15 cellular contexts compared by ENCODE assay signal in genomic region chr22:49953027-49953679, GRCh38. TPM values are rescaled to one million over a fixed set of nuclear protein-coding genes. Genes with fewer than 3 reads are reported as not detected.
DNase-seq lines count a peak whose midpoint lies in the region; ATAC-seq, FAIRE-seq and TF ChIP-seq lines count a peak whose summit lies in the region.
"Had no signal": no experiment of that assay in that cellular context is flagged by ENCODE, and none has a peak within 500 bp of the region (broad histone marks: within the 10 kb centered on the region; RNA-seq: fewer than 3 reads in every experiment).

No MANE protein-coding gene starts in this region.

- no peaks in the 10 kb centered on the region for H3K9me3 Mint-ChIP-seq in MCF 10A (ENCODE audit: unreplicated experiment)
- H3K9me3 Mint-ChIP-seq: naive B cell had no signal

- no peaks in the 10 kb centered on the region for H3K79me1 ChIP-seq in H1 (ENCODE audit: low read depth, low read length)

- no peak for TF ChIP-seq POLR2A in breast epithelium (IDR thresholded peaks at IDR 0.05)
- no peak for TF ChIP-seq POLR2A in H1 (IDR thresholded peaks at IDR 0.05; ENCODE audit: control extremely low read depth in 1 of 2, low read depth in 2 of 2, low read length in 2 of 2)

- no peak overlapping the region for H3K23ac ChIP-seq in H1 (ENCODE audit: insufficient read length)

- H3K4me1 ChIP-seq in breast epithelium (peaks cover 20 to 51% of the 10 kb centered on the region in 2 donors), H1 (replicated peaks in 1 of 4; ENCODE audit: control insufficient read depth in 3 of 4, insufficient read depth in 4 of 4, low read length in 3 of 4) (peaks cover 0 to 22% (median 7%) of the 10 kb centered on the region in 4 experiments; a peak in 5 of 7 replicates), mucosa of stomach (ENCODE audit: control insufficient read depth, insufficient read depth, low read length) (peaks cover 84% of the 10 kb centered on the region)

- no peak overlapping the region for H2BK120ac ChIP-seq in H1 (replicated peaks; ENCODE audit: low read depth, low read length)

- H4K20me1 ChIP-seq in H1 (replicated peaks in 1 of 2; ENCODE audit: control insufficient read depth in 1 of 2, insufficient read depth in 2 of 2, low read length in 2 of 2) = peaks cover 0 to 2% of the 10 kb centered on the region in 2 experiments

- POLR2A ChIA-PET in MCF 10A (lab: Yijun Ruan, JAX) (interaction anchor here (0.9 to 6.2 kb wide), 3 partner anchors 8 to 17 kb away, joined by 5 to 73 read pairs (median 46); partner anchors contain the start of gene PIM3), H1 (lab: Charles Lee; ENCODE audit: partially characterized antibody) (interaction anchor here (1.3 to 1.9 kb wide), 4 partner anchors 9 to 14 kb away, joined by 3 to 10 read pairs (median 4); no protein-coding TSS in a partner anchor)

- H3K4me3 ChIP-seq in breast epithelium (no peak overlapping the region), H1 (ENCODE audit: extremely low read depth in 1 of 4, insufficient read depth in 2 of 4, low read depth in 3 of 4, low read length in 4 of 4) (no peak overlapping the region), mucosa of stomach (ENCODE audit: low read length) (no peak overlapping the region)
- H3K4me3 ChIP-seq: coronary artery, GM23248, tibial artery had no signal

- ATAC-seq in GM19035 (IDR thresholded peaks at IDR 0.05; ENCODE audit: unreplicated experiment) = no peak
- ATAC-seq in GM19455 (IDR thresholded peaks at IDR 0.05; ENCODE audit: unreplicated experiment) = no peak

- no peak overlapping the region for H2BK20ac ChIP-seq in H1 (ENCODE audit: low read length)

- H2BK15ac ChIP-seq in H1 (ENCODE audit: low read length) = no peak overlapping the region

- intact Hi-C loops in breast epithelium (cut with DNase I; ENCODE audit: low total_unique reads) = loop anchor here (10.0 kb wide), 1 partner anchor 232 kb away; the partner anchor contains the start of gene TRABD
- intact Hi-C loops in MCF 10A (cut with micrococcal nuclease) = no loop called here

- peak overlapping the region; percentile 99 for H3K27ac ChIP-seq in breast epithelium
- H3K27ac ChIP-seq in H1 (ENCODE audit: low read depth, low read length) = no peak overlapping the region
- H3K27ac ChIP-seq: GM23248 had no signal

- no peak overlapping the region for H3K27ac Mint-ChIP-seq in MCF 10A (ENCODE audit: low read depth, unreplicated experiment)

- no peaks in the 10 kb centered on the region for H3K23me2 ChIP-seq in H1 (ENCODE audit: low read depth, low read length)

- no peak overlapping the region for H2BK5ac ChIP-seq in H1 (ENCODE audit: low read depth, low read length)

- no peak for TF ChIP-seq EP300 in H1 (IDR thresholded peaks at IDR 0.05; ENCODE audit: borderline replicate concordance in 1 of 2, low read depth in 2 of 2, low read length in 2 of 2)

- no peak for DNase-seq in breast epithelium (ENCODE audit: low spot score in 2 of 2)
- no peak for DNase-seq in MCF 10A (ENCODE audit: unreplicated experiment)
- DNase-seq in H1 (ENCODE audit: low read depth in 1 of 2, low spot score in 2 of 2) = no peak
- DNase-seq in NCI-H748 treated with DMSO at 0.1 percent for 48 hours (lab: John Stamatoyannopoulos, UW) = no peak
- DNase-seq in RKO (ENCODE audit: low spot score) = no peak
- DNase-seq: DMS79 treated with DMSO at 0.1 percent for 48 hours, naive B cell, SHP77, tibial artery had no signal

- BruUV-seq in MCF 10A (replicated peaks; lab: Mats Ljungman, UMichigan) = no TSS peak

- H3K4me3 Mint-ChIP-seq in MCF 10A (ENCODE audit: unreplicated experiment) = no peak overlapping the region
- H3K4me3 Mint-ChIP-seq: naive B cell had no signal

- H2AFZ ChIP-seq in H1 (ENCODE audit: low read length) = no peak overlapping the region
- H2AFZ ChIP-seq: GM23248 had no signal

- FAIRE-seq in H1 (lab: Jason Lieb, UNC) = no peak

- H3K14ac ChIP-seq in H1 (ENCODE audit: insufficient read length) = no peak overlapping the region

- CTCF ChIA-PET in MCF 10A (lab: Yijun Ruan, JAX) = interaction anchor here (1.4 kb wide), 1 partner anchor 9 kb away, joined by 3 read pairs; no protein-coding TSS in a partner anchor
- CTCF ChIA-PET in H1 (lab: Charles Lee; ENCODE audit: partially characterized antibody) = interaction anchor here (0.6 to 2.4 kb wide), 2 partner anchors 27 to 77 kb away, joined by 3 to 11 read pairs; no protein-coding TSS in a partner anchor

- no peak overlapping the region for H2AK5ac ChIP-seq in H1 (ENCODE audit: low read depth, low read length)

- H3K4me2 ChIP-seq in H1 (ENCODE audit: insufficient read depth in 1 of 2, low read depth in 2 of 2, low read length in 2 of 2) = no peak overlapping the region

- peak overlapping the region; percentile 51; the same call in 1 of the 2 replicates for H4K8ac ChIP-seq in H1 (ENCODE audit: extremely low read depth, insufficient read depth, low read length)

- H3K79me2 ChIP-seq in H1 (ENCODE audit: control insufficient read depth in 1 of 2, insufficient read depth in 2 of 2, low read length in 2 of 2) = no peaks in the 10 kb centered on the region

- WGBS in H1 (ENCODE audit: extremely low coverage in 1 of 2, insufficient coverage in 1 of 2, insufficient read length in 1 of 2, insufficient replicate concordance in 2 of 2, low coverage in 1 of 2, low lambda C conversion rate in 2 of 2, missing lambda C conversion rate in 1 of 2), 2 experiments = 96% methylated on average over 18 of the region's 20 CpGs; no CpG with 5 or more reads in 1 of the 2 experiments

- no peak overlapping the region for H4K91ac ChIP-seq in H1 (replicated peaks; ENCODE audit: insufficient read length, low read length)

- no peaks in the 10 kb centered on the region for H3K36me3 Mint-ChIP-seq in MCF 10A (ENCODE audit: insufficient read depth, unreplicated experiment)
- H3K36me3 Mint-ChIP-seq: naive B cell had no signal

- H4K5ac ChIP-seq in H1 (ENCODE audit: insufficient read length, low read depth, low read length) = no peak overlapping the region

- H3K27me3 Mint-ChIP-seq in MCF 10A (ENCODE audit: insufficient read depth, unreplicated experiment) = no peaks in the 10 kb centered on the region
- H3K27me3 Mint-ChIP-seq: naive B cell had no signal

- no peak overlapping the region for H3K18ac ChIP-seq in H1 (ENCODE audit: extremely low read depth, low read length)

- no peak for TF ChIP-seq RAD21 in H1 (IDR thresholded peaks at IDR 0.05 in 1 of 2, conservative IDR thresholded peaks at IDR 0.05 in 1 of 2; ENCODE audit: low read depth in 2 of 2, low read length in 2 of 2)

- no peaks in the 10 kb centered on the region for H3K9me3 ChIP-seq in breast epithelium
- H3K9me3 ChIP-seq in H1 (ENCODE audit: insufficient read depth in 2 of 2, low read depth in 1 of 2, low read length in 1 of 2) = no peaks in the 10 kb centered on the region
- H3K9me3 ChIP-seq in mucosa of stomach (ENCODE audit: control insufficient read depth, low read length) = no peaks in the 10 kb centered on the region
- H3K9me3 ChIP-seq: tibial artery had no signal

- H3K9ac ChIP-seq in H1 (replicated peaks in 1 of 4; ENCODE audit: extremely low read depth in 1 of 4, low read depth in 3 of 4, low read length in 3 of 4) (no peak overlapping the region), mucosa of stomach (ENCODE audit: low read length) (peak overlapping the region; percentile 80)
- H3K9ac ChIP-seq: GM23248 had no signal

- H3K27me3 ChIP-seq in breast epithelium (no peaks in the 10 kb centered on the region), H1 (replicated peaks in 1 of 4; ENCODE audit: control insufficient read depth in 3 of 4, extremely low read depth in 1 of 4, insufficient read depth in 3 of 4, low read length in 3 of 4) (no peaks in the 10 kb centered on the region), mucosa of stomach (ENCODE audit: control insufficient read depth, insufficient read depth, low read length) (no peaks in the 10 kb centered on the region)
- H3K27me3 ChIP-seq: tibial artery had no signal

- TF ChIP-seq CTCF in breast epithelium (IDR thresholded peaks at IDR 0.05) = no peak
- no peak for TF ChIP-seq CTCF in MCF 10A (IDR thresholded peaks at IDR 0.05; ENCODE audit: unreplicated experiment)
- TF ChIP-seq CTCF in H1 (IDR thresholded peaks at IDR 0.05; ENCODE audit: control extremely low read depth in 1 of 3, insufficient read depth in 1 of 3, low read depth in 1 of 3, low read length in 3 of 3) = no peak

- H3K56ac ChIP-seq in H1 (replicated peaks; ENCODE audit: insufficient read length, low read depth, low read length) = no peak overlapping the region

- H3K36me3 ChIP-seq in breast epithelium (no peaks in the 10 kb centered on the region), H1 (ENCODE audit: control insufficient read depth in 2 of 4, insufficient read depth in 4 of 4, low read length in 3 of 4) (no peaks in the 10 kb centered on the region), mucosa of stomach (ENCODE audit: control insufficient read depth, insufficient read depth, low read length) (no peaks in the 10 kb centered on the region)
- H3K36me3 ChIP-seq: tibial artery had no signal

- no peak overlapping the region for H3K4ac ChIP-seq in H1 (replicated peaks; ENCODE audit: insufficient read length, low read depth, low read length)

- no peak overlapping the region for H2BK12ac ChIP-seq in H1 (ENCODE audit: low read depth, low read length)

- peaks cover 40% of the 10 kb centered on the region for H3K4me1 Mint-ChIP-seq in MCF 10A (ENCODE audit: insufficient read depth, unreplicated experiment)

RNA-seq across cellular contexts. Expression of gene PIM3, which starts 7.4 kb away (rescaled TPM):
- total RNA-seq in breast epithelium (10 to 100 TPM; 63.0 to 92.1 (median 87.1) TPM), MCF 10A (2022) (56.3 and 73.5 TPM in 2 replicates)
- total RNA-seq in H1 (2021; fragmentation: NEBNext Ultra II Directional; extraction: Animal tissue kit (Norgen Biotek cat#: 25700)) = 30.0 and 31.2 TPM in 2 replicates
- polyA plus RNA-seq in H1 (2011; rRNA removed) = 22.6 and 40.2 TPM in 2 replicates
- 20.5 TPM for polyA plus RNA-seq in H1 (2011; cell fraction: cytosol; rRNA removed)
- polyA plus RNA-seq in H1 (2011; cell fraction: nucleus; rRNA removed) = 43.4 TPM
- 16.0 to 28.8 TPM (median 24.5 TPM) in 4 replicates for polyA plus RNA-seq in H1 (2012, experiment 1 of 2)
- polyA plus RNA-seq in H1 (2012, experiment 2 of 2) = 23.8 TPM
- 20.9 TPM for polyA plus RNA-seq in H1 (2013, experiment 1 of 2)
- polyA plus RNA-seq in H1 (2013, experiment 2 of 2) = 21.1 TPM
- 3.8 and 3.9 TPM in 2 replicates for polyA minus RNA-seq in H1 (2011; rRNA and poly(A)+ RNA removed)
- 17.7 TPM for polyA minus RNA-seq in H1 (2011; cell fraction: cytosol; rRNA and poly(A)+ RNA removed)
- polyA minus RNA-seq in H1 (2011; cell fraction: nucleus; rRNA and poly(A)+ RNA removed) = 20.5 TPM

RNA-seq across cellular contexts. Expression of gene CRELD2, which starts 34.7 kb away (rescaled TPM):
- total RNA-seq in breast epithelium (10 to 100 TPM; 20.6 to 59.3 (median 39.5) TPM), MCF 10A (2022) (70.7 and 107 TPM in 2 replicates)
- 36.6 and 39.4 TPM in 2 replicates for total RNA-seq in H1 (2021; fragmentation: NEBNext Ultra II Directional; extraction: Animal tissue kit (Norgen Biotek cat#: 25700))
- polyA plus RNA-seq in H1 (2011; rRNA removed) = 24.5 and 34.3 TPM in 2 replicates
- polyA plus RNA-seq in H1 (2011; cell fraction: cytosol; rRNA removed) = 35.6 TPM
- polyA plus RNA-seq in H1 (2011; cell fraction: nucleus; rRNA removed) = 52.5 TPM
- polyA plus RNA-seq in H1 (2012, experiment 1 of 2) = 19.3 to 35.8 TPM (median 34.6 TPM) in 4 replicates
- 23.7 TPM for polyA plus RNA-seq in H1 (2012, experiment 2 of 2)
- polyA plus RNA-seq in H1 (2013, experiment 1 of 2) = 24.9 TPM
- polyA plus RNA-seq in H1 (2013, experiment 2 of 2) = 26.3 TPM
- 6.1 and 8.2 TPM in 2 replicates for polyA minus RNA-seq in H1 (2011; rRNA and poly(A)+ RNA removed)
- polyA minus RNA-seq in H1 (2011; cell fraction: cytosol; rRNA and poly(A)+ RNA removed) = 8.7 TPM
- polyA minus RNA-seq in H1 (2011; cell fraction: nucleus; rRNA and poly(A)+ RNA removed) = 8.0 TPM

RNA-seq across cellular contexts. Expression of gene ALG12, which starts 34.9 kb away (rescaled TPM):
- total RNA-seq in breast epithelium (10 to 100 TPM; 16.6 to 22.4 (median 19.7) TPM), MCF 10A (2022) (16.6 and 18.2 TPM in 2 replicates)
- 22.5 and 25.0 TPM in 2 replicates for total RNA-seq in H1 (2021; fragmentation: NEBNext Ultra II Directional; extraction: Animal tissue kit (Norgen Biotek cat#: 25700))
- 13.4 and 24.1 TPM in 2 replicates for polyA plus RNA-seq in H1 (2011; rRNA removed)
- 16.1 TPM for polyA plus RNA-seq in H1 (2011; cell fraction: cytosol; rRNA removed)
- 28.5 TPM for polyA plus RNA-seq in H1 (2011; cell fraction: nucleus; rRNA removed)
- polyA plus RNA-seq in H1 (2012, experiment 1 of 2) = 14.6 to 25.7 TPM (median 22.3 TPM) in 4 replicates
- 19.9 TPM for polyA plus RNA-seq in H1 (2012, experiment 2 of 2)
- 23.8 TPM for polyA plus RNA-seq in H1 (2013, experiment 1 of 2)
- 25.7 TPM for polyA plus RNA-seq in H1 (2013, experiment 2 of 2)
- polyA minus RNA-seq in H1 (2011; rRNA and poly(A)+ RNA removed) = 20.3 and 23.2 TPM in 2 replicates
- 11.2 TPM for polyA minus RNA-seq in H1 (2011; cell fraction: cytosol; rRNA and poly(A)+ RNA removed)
- polyA minus RNA-seq in H1 (2011; cell fraction: nucleus; rRNA and poly(A)+ RNA removed) = 7.9 TPM

RNA-seq across cellular contexts. Expression of gene IL17REL, which starts 59.4 kb away (rescaled TPM):
- total RNA-seq in breast epithelium = not detected
- total RNA-seq in MCF 10A (2022) = not detected in 2 replicates
- 0.08 and 0.20 TPM in 2 replicates for total RNA-seq in H1 (2021; fragmentation: NEBNext Ultra II Directional; extraction: Animal tissue kit (Norgen Biotek cat#: 25700))
- polyA plus RNA-seq in H1 (2011; rRNA removed) = 0.15 and 0.17 TPM in 2 replicates
- polyA plus RNA-seq in H1 (2011; cell fraction: cytosol; rRNA removed) = 0.18 TPM
- 0.63 TPM for polyA plus RNA-seq in H1 (2011; cell fraction: nucleus; rRNA removed)
- polyA plus RNA-seq in H1 (2012, experiment 1 of 2) = 0.10 to 0.20 TPM (median 0.13 TPM) in 4 replicates
- not detected for polyA plus RNA-seq in H1 (2012, experiment 2 of 2)
- polyA plus RNA-seq in H1 (2013, experiment 1 of 2) = 0.04 TPM
- 0.02 TPM for polyA plus RNA-seq in H1 (2013, experiment 2 of 2)
- polyA minus RNA-seq in H1 (2011; rRNA and poly(A)+ RNA removed) = 0.06 and 0.12 TPM in 2 replicates
- 0.29 TPM for polyA minus RNA-seq in H1 (2011; cell fraction: cytosol; rRNA and poly(A)+ RNA removed)
- polyA minus RNA-seq in H1 (2011; cell fraction: nucleus; rRNA and poly(A)+ RNA removed) = 0.90 TPM
- total RNA-seq: GM23248, NCI-H460 had no signal
- polyA plus RNA-seq: GM23248 had no signal
